ENCODE assay signal across 16 cellular contexts in the genomic region with DNA sequence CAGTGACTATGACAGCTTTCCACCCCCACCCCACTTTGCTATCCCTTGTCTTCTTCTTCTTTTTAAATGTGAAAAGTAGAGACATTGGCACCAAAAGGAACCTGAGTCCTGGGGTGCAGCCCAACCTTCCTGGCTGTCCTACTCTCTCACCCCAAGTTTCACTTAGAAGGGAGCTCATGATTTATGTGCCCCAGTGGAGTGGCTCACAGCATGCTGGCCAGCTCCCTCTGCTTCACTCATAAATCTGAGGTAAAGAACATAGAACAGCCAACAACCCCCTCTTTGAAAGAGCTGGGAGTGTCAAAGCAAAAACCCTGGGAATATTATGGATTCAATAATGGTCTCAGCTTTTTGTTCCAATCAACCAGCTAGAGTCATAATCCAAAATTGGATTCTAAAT.
DNase-seq lines count a peak whose midpoint lies in the region; ATAC-seq and TF ChIP-seq lines count a peak whose summit lies in the region.
"Had no signal": no experiment of that assay in that cellular context is flagged by ENCODE, and none has a peak within 500 bp of the region (broad histone marks: within the 10 kb centered on the region; RNA-seq: fewer than 3 reads in every experiment).

No MANE protein-coding gene starts in this region.

- peak; percentile 15 for DNase-seq in A673 (ENCODE audit: low spot score)
- DNase-seq in amniotic epithelial cell (ENCODE audit: low read depth) = peak; percentile 39
- DNase-seq in uterus = peak; percentile 50 to 58
- no peak for DNase-seq in NCI-H774 (lab: John Stamatoyannopoulos, UW)
- DNase-seq in activated naive CD8-positive, alpha-beta T cell treated with anti-CD3 and anti-CD28 coated beads for 36 hours = no peak
- no peak for DNase-seq in activated CD8-positive, alpha-beta memory T cell treated with anti-CD3 and anti-CD28 coated beads, Interleukin-2, amount 10 ng/mL, durations not matched to agents 7 days and 5 days
- DNase-seq: 8988T; CD8-positive, alpha-beta memory T cell; COR-L47; HCEC 1CT had no signal

- no peak overlapping the region for H3K4me3 Mint-ChIP-seq in activated naive CD8-positive, alpha-beta T cell treated with anti-CD3 and anti-CD28 coated beads for 36 hours
- no peak overlapping the region for H3K4me3 Mint-ChIP-seq in activated CD8-positive, alpha-beta memory T cell treated with anti-CD3 and anti-CD28 coated beads, Interleukin-2, amount 10 ng/mL, durations not matched to agents 7 days and 5 days
- H3K4me3 Mint-ChIP-seq: B cell; CD8-positive, alpha-beta memory T cell; GM23338; IgD-negative memory B cell had no signal

- no peak for TF ChIP-seq CTCF in A673 (conservative IDR thresholded peaks at IDR 0.05; ENCODE audit: low read depth, low read length)
- no peak for TF ChIP-seq CTCF in uterus (IDR thresholded peaks at IDR 0.05)

- POLR2A ChIA-PET in A673 (lab: Charles Lee; ENCODE audit: low non-redundant PET) = no interaction called here

- no TSS peak for BruUV-seq in A673 (replicated peaks; lab: Mats Ljungman, UMichigan)

- H3K36me3 ChIP-seq in A673 (ENCODE audit: insufficient read depth, low read length, poor library complexity, severe bottlenecking) = no peaks in the 10 kb centered on the region
- no peaks in the 10 kb centered on the region for H3K36me3 ChIP-seq in muscle layer of colon (ENCODE audit: insufficient read depth, low read length)
- no peaks in the 10 kb centered on the region for H3K36me3 ChIP-seq in uterus
- H3K36me3 ChIP-seq: BLaER1 treated with 17β-estradiol and CSF1 and Interleukin-3, amounts not matched to agents 10 nM and 100 nM had no signal

- intact Hi-C loops in A673 (cut with micrococcal nuclease; ENCODE audit: unreplicated experiment) (no loop called here), uterus (cut with DNase I; ENCODE audit: low total_unique reads) (no loop called here)

- no peaks in the 10 kb centered on the region for H3K9me3 Mint-ChIP-seq in activated naive CD8-positive, alpha-beta T cell treated with anti-CD3 and anti-CD28 coated beads for 36 hours
- H3K9me3 Mint-ChIP-seq in activated CD8-positive, alpha-beta memory T cell treated with anti-CD3 and anti-CD28 coated beads, Interleukin-2, amount 10 ng/mL, durations not matched to agents 7 days and 5 days (ENCODE audit: low read depth) = no peaks in the 10 kb centered on the region
- H3K9me3 Mint-ChIP-seq: GM23338 had no signal

- H3K27me3 ChIP-seq in A673 (replicated peaks; ENCODE audit: insufficient read depth, low read depth, low read length, poor library complexity) (no peaks in the 10 kb centered on the region), muscle layer of colon (ENCODE audit: control insufficient read depth in 1 of 2, insufficient read depth in 2 of 2, low read length in 2 of 2) (no peaks in the 10 kb centered on the region), uterus (no peaks in the 10 kb centered on the region)
- H3K27me3 ChIP-seq: BLaER1 treated with 17β-estradiol and CSF1 and Interleukin-3, amounts not matched to agents 10 nM and 100 nM had no signal

- H3K4me1 Mint-ChIP-seq in activated naive CD8-positive, alpha-beta T cell treated with anti-CD3 and anti-CD28 coated beads for 36 hours = no peaks in the 10 kb centered on the region
- no peaks in the 10 kb centered on the region for H3K4me1 Mint-ChIP-seq in activated CD8-positive, alpha-beta memory T cell treated with anti-CD3 and anti-CD28 coated beads, Interleukin-2, amount 10 ng/mL, durations not matched to agents 7 days and 5 days
- H3K4me1 Mint-ChIP-seq: B cell; CD8-positive, alpha-beta memory T cell; GM23338; IgD-negative memory B cell had no signal

- no peak overlapping the region for H3K9ac ChIP-seq in muscle layer of colon (ENCODE audit: low read length)
- H3K9ac ChIP-seq: BLaER1 treated with 17β-estradiol and CSF1 and Interleukin-3, amounts not matched to agents 10 nM and 100 nM had no signal

- no peak for ATAC-seq in activated CD8-positive, alpha-beta memory T cell treated with anti-CD3 and anti-CD28 coated beads, Interleukin-2, amount 10 ng/mL, durations not matched to agents 7 days and 5 days
- ATAC-seq: GM23338, HepG2 had no signal

- H3K4me3 ChIP-seq in A673 (ENCODE audit: low read depth, low read length, poor library complexity, severe bottlenecking) (no peak overlapping the region), muscle layer of colon (ENCODE audit: low read depth in 1 of 2, low read length in 2 of 2) (no peak overlapping the region), uterus (no peak overlapping the region)
- H3K4me3 ChIP-seq: BLaER1 treated with 17β-estradiol and CSF1 and Interleukin-3, amounts not matched to agents 10 nM and 100 nM; GM23338 had no signal

- H3K27ac ChIP-seq in A673 (ENCODE audit: low read depth, low read length, poor library complexity, severe bottlenecking) (no peak overlapping the region), muscle layer of colon (ENCODE audit: low read depth, low read length) (peak overlapping the region; percentile 37), uterus (peak overlapping the region; percentile 45 to 50)
- H3K27ac ChIP-seq: BLaER1 treated with 17β-estradiol and CSF1 and Interleukin-3, amounts not matched to agents 10 nM and 100 nM had no signal

- CTCF ChIA-PET in A673 (lab: Charles Lee) = no interaction called here
- CTCF ChIA-PET in activated CD8-positive, alpha-beta memory T cell treated with anti-CD3 and anti-CD28 coated beads, Interleukin-2, amount 10 ng/mL, durations not matched to agents 7 days and 5 days (lab: Charles Lee) = interaction anchor here (0.6 to 0.7 kb wide), 2 partner anchors 10 to 1247 kb away, joined by 3 read pairs; no protein-coding TSS in a partner anchor

- H3K27me3 Mint-ChIP-seq in activated naive CD8-positive, alpha-beta T cell treated with anti-CD3 and anti-CD28 coated beads for 36 hours = peaks cover 18% of the 10 kb centered on the region
- H3K27me3 Mint-ChIP-seq in activated CD8-positive, alpha-beta memory T cell treated with anti-CD3 and anti-CD28 coated beads, Interleukin-2, amount 10 ng/mL, durations not matched to agents 7 days and 5 days = no peaks in the 10 kb centered on the region
- H3K27me3 Mint-ChIP-seq: B cell, IgD-negative memory B cell had no signal

- TF ChIP-seq POLR2A in uterus (IDR thresholded peaks at IDR 0.05) = no peak

- H3K9me3 ChIP-seq in A673 (ENCODE audit: low read depth, low read length, poor library complexity, severe bottlenecking) = no peaks in the 10 kb centered on the region
- no peaks in the 10 kb centered on the region for H3K9me3 ChIP-seq in muscle layer of colon (ENCODE audit: low read length)
- H3K9me3 ChIP-seq in uterus = no peaks in the 10 kb centered on the region
- H3K9me3 ChIP-seq: BLaER1 treated with 17β-estradiol and CSF1 and Interleukin-3, amounts not matched to agents 10 nM and 100 nM had no signal

- H3K36me3 Mint-ChIP-seq in activated naive CD8-positive, alpha-beta T cell treated with anti-CD3 and anti-CD28 coated beads for 36 hours = no peaks in the 10 kb centered on the region
- no peaks in the 10 kb centered on the region for H3K36me3 Mint-ChIP-seq in activated CD8-positive, alpha-beta memory T cell treated with anti-CD3 and anti-CD28 coated beads, Interleukin-2, amount 10 ng/mL, durations not matched to agents 7 days and 5 days
- H3K36me3 Mint-ChIP-seq: CD8-positive, alpha-beta memory T cell; IgD-negative memory B cell had no signal

- H3K27ac Mint-ChIP-seq in activated naive CD8-positive, alpha-beta T cell treated with anti-CD3 and anti-CD28 coated beads for 36 hours = no peak overlapping the region
- no peak overlapping the region for H3K27ac Mint-ChIP-seq in activated CD8-positive, alpha-beta memory T cell treated with anti-CD3 and anti-CD28 coated beads, Interleukin-2, amount 10 ng/mL, durations not matched to agents 7 days and 5 days
- H3K27ac Mint-ChIP-seq: B cell; CD8-positive, alpha-beta memory T cell; GM23338; IgD-negative memory B cell had no signal

- H3K4me1 ChIP-seq in A673 (ENCODE audit: insufficient read depth, low read length, poor library complexity, severe bottlenecking) = peaks cover 15% of the 10 kb centered on the region
- peaks cover 20% of the 10 kb centered on the region for H3K4me1 ChIP-seq in muscle layer of colon (ENCODE audit: insufficient read depth, low read length)
- no peaks in the 10 kb centered on the region for H3K4me1 ChIP-seq in uterus
- H3K4me1 ChIP-seq: BLaER1 treated with 17β-estradiol and CSF1 and Interleukin-3, amounts not matched to agents 10 nM and 100 nM had no signal

Comparison
In these comparisons a context has a peak if more than half of its experiments do, and no peak if none do; other contexts are left out.
1. DNase-seq: peak in A673 (single experiment), amniotic epithelial cell (single experiment) and uterus (2 of 2); none in NCI-H774 (single experiment), activated naive CD8-positive, alpha-beta T cell treated with anti-CD3 and anti-CD28 coated beads for 36 hours (single experiment) and activated CD8-positive, alpha-beta memory T cell treated with anti-CD3 and anti-CD28 coated beads, Interleukin-2, amount 10 ng/mL, durations not matched to agents 7 days and 5 days (single experiment).